12 cellular contexts compared by ENCODE assay signal in genomic region chr4:43776371-43776770, GRCh38.
DNase-seq lines count a peak whose midpoint lies in the region; ATAC-seq, FAIRE-seq and TF ChIP-seq lines count a peak whose summit lies in the region.
"Had no signal": no experiment of that assay in that cellular context is flagged by ENCODE, and none has a peak within 500 bp of the region (broad histone marks: within the 10 kb centered on the region; RNA-seq: fewer than 3 reads in every experiment).

No MANE protein-coding gene starts in this region.

- no peak overlapping the region for H3K27ac Mint-ChIP-seq in GM23338

- H3K9me2 ChIP-seq in GM23338 (ENCODE audit: insufficient read depth) (no peaks in the 10 kb centered on the region), hepatocyte (replicated peaks; ENCODE audit: insufficient read depth) (no peaks in the 10 kb centered on the region)

- H3K36me3 ChIP-seq in GM23338 (ENCODE audit: insufficient read depth) (no peaks in the 10 kb centered on the region), hepatocyte (replicated peaks; ENCODE audit: insufficient read depth, low read depth) (no peaks in the 10 kb centered on the region), BE2C (no peaks in the 10 kb centered on the region), upper lobe of left lung (no peaks in the 10 kb centered on the region)

- H3K27me3 Mint-ChIP-seq in GM23338 (ENCODE audit: insufficient read depth, low read depth, poor library complexity): no peaks in the 10 kb centered on the region

- H3K79me2 ChIP-seq in GM23338 (replicated peaks; ENCODE audit: insufficient read depth) (no peaks in the 10 kb centered on the region), hepatocyte (no peaks in the 10 kb centered on the region)

- DNase-seq in D721Med (ENCODE audit: insufficient read length, low spot score) (no peak), GM23338 (ENCODE audit: low spot score) (peak; percentile 6), RWPE1 (ENCODE audit: low spot score) (peak; percentile 13), hepatocyte (ENCODE audit: low spot score) (peak; percentile 11), mesenteric fat pad (ENCODE audit: low spot score) (no peak), BE2C (no peak), iPS-NIHi7 (ENCODE audit: extremely low spot score) (no peak), upper lobe of left lung (no peak)
- DNase-seq: activated CD4-positive, CD25-positive, alpha-beta regulatory T cell; activated naive CD4-positive, alpha-beta T cell treated with anti-CD3 and anti-CD28 coated beads, Interleukin-2, amount 50 U/mL, for 16 hours; foreskin fibroblast; NCI-H2029 treated with DMSO at 0.1 percent for 48 hours had no signal

- H3K4me2 ChIP-seq in GM23338 (no peak overlapping the region), hepatocyte (no peak overlapping the region)

- H3K27me3 ChIP-seq in GM23338 (ENCODE audit: insufficient read depth) (no peaks in the 10 kb centered on the region), hepatocyte (no peaks in the 10 kb centered on the region), BE2C (no peaks in the 10 kb centered on the region), upper lobe of left lung (no peaks in the 10 kb centered on the region)

- H4K20me1 ChIP-seq in GM23338 (replicated peaks; ENCODE audit: insufficient read depth) (no peaks in the 10 kb centered on the region), hepatocyte (ENCODE audit: insufficient read depth, poor library complexity, severe bottlenecking) (no peaks in the 10 kb centered on the region)

- H3K4me3 ChIP-seq in GM23338 (no peak overlapping the region), hepatocyte (no peak overlapping the region), BE2C (ENCODE audit: low read depth, low read length) (no peak overlapping the region), upper lobe of left lung (no peak overlapping the region)

- peaks cover 7% of the 10 kb centered on the region for H3K4me1 Mint-ChIP-seq in GM23338

- no peaks in the 10 kb centered on the region for H3F3A ChIP-seq in GM23338 (replicated peaks; ENCODE audit: low read depth)

- H3K9me3 ChIP-seq in hepatocyte (ENCODE audit: low read depth): no peaks in the 10 kb centered on the region
- H3K9me3 ChIP-seq in BE2C: no peaks in the 10 kb centered on the region
- no peaks in the 10 kb centered on the region for H3K9me3 ChIP-seq in upper lobe of left lung

- no peaks in the 10 kb centered on the region; the same call in 2 of the 3 replicates for H3K9me3 Mint-ChIP-seq in GM23338

- no peaks in the 10 kb centered on the region for H3K36me3 Mint-ChIP-seq in GM23338 (ENCODE audit: low read depth)

- WGBS in hepatocyte (ENCODE audit: low lambda C conversion rate, missing lambda C conversion rate): 36% methylated on average over 1 of the region's 1 CpG
- 64 to 67% methylated on average over 1 of the region's 1 CpG for WGBS in upper lobe of left lung, 2 donors

- POLR2A ChIA-PET in RWPE1 (lab: Yijun Ruan, JAX; ENCODE audit: low non-redundant PET): no interaction called here

- TF ChIP-seq CTCF in D721Med (IDR thresholded peaks at IDR 0.05; ENCODE audit: insufficient read depth, missing control alignments) (peak; percentile 31), GM23338 (conservative IDR thresholded peaks at IDR 0.05; ENCODE audit: low read depth in 2 of 2) (peak in 1 of 2 experiments; percentile 54; a peak in 3 of 4 replicates), RWPE1 (conservative IDR thresholded peaks at IDR 0.05; ENCODE audit: low read depth) (peak; percentile 37; the same call in 1 of the 2 replicates), hepatocyte (IDR thresholded peaks at IDR 0.05; ENCODE audit: poor library complexity) (peak; percentile 58), BE2C (IDR thresholded peaks at IDR 0.05; ENCODE audit: low read depth, low read length) (no peak), upper lobe of left lung (IDR thresholded peaks at IDR 0.05) (no peak)

- H3K4me3 Mint-ChIP-seq in GM23338: no peak overlapping the region

- no peak for TF ChIP-seq POLR2A in upper lobe of left lung (IDR thresholded peaks at IDR 0.05)

- H2AFZ ChIP-seq in GM23338 (no peak overlapping the region), hepatocyte (no peak overlapping the region)

- H3K4me1 ChIP-seq in GM23338 (ENCODE audit: insufficient read depth) (no peaks in the 10 kb centered on the region), hepatocyte (ENCODE audit: insufficient read depth) (no peaks in the 10 kb centered on the region), BE2C (no peaks in the 10 kb centered on the region), upper lobe of left lung (no peaks in the 10 kb centered on the region)

- no peak for FAIRE-seq in D721Med (lab: Jason Lieb, UNC)

- TF ChIP-seq EP300 in upper lobe of left lung (IDR thresholded peaks at IDR 0.05): no peak

- ATAC-seq in GM23338: no peak
- no peak for ATAC-seq in upper lobe of left lung (ENCODE audit: low FRiP score in 2 of 2)

- CTCF ChIA-PET in RWPE1 (lab: Yijun Ruan, JAX): interaction anchor here (0.6 to 1.8 kb wide), 5 partner anchors 144 to 705 kb away, joined by 3 to 11 read pairs (median 3); no protein-coding TSS in a partner anchor

- H3K27ac ChIP-seq in GM23338 (ENCODE audit: low read depth): no peak overlapping the region
- no peak overlapping the region for H3K27ac ChIP-seq in RWPE1
- H3K27ac ChIP-seq in hepatocyte: no peak overlapping the region
- H3K27ac ChIP-seq in upper lobe of left lung: no peak overlapping the region

TF ChIP-seq in GM23338, 12 proteins besides CTCF, POLR2A, EP300 and RAD21 (continues in another document):
- TF ChIP-seq JUNB (IDR thresholded peaks at IDR 0.05; ENCODE audit: unreplicated experiment): no peak
- no peak for TF ChIP-seq ZNF331 (CRISPR knock-in tag; IDR thresholded peaks at IDR 0.05; ENCODE audit: low read depth)
- TF ChIP-seq REST (IDR thresholded peaks at IDR 0.05; ENCODE audit: unreplicated experiment): no peak
- TF ChIP-seq STAT1 (IDR thresholded peaks at IDR 0.05; ENCODE audit: unreplicated experiment): no peak
- no peak for TF ChIP-seq ETS1 (IDR thresholded peaks at IDR 0.05)
- no peak for TF ChIP-seq EZH2 (IDR thresholded peaks at IDR 0.05; ENCODE audit: low read depth, unreplicated experiment)
- no peak for TF ChIP-seq POLR2AphosphoS5 (IDR thresholded peaks at IDR 0.05; ENCODE audit: low read depth)
- TF ChIP-seq EZH2phosphoT487 (IDR thresholded peaks at IDR 0.05; ENCODE audit: unreplicated experiment): no peak
- no peak for TF ChIP-seq NANOG (IDR thresholded peaks at IDR 0.05; ENCODE audit: borderline replicate concordance)
- no peak for TF ChIP-seq ZNF114 (CRISPR knock-in tag; IDR thresholded peaks at IDR 0.05)
- no peak for TF ChIP-seq CREB1 (CRISPR knock-in tag; IDR thresholded peaks at IDR 0.05; ENCODE audit: low read depth)

Comparison
In these comparisons a context has a peak if more than half of its experiments do, and no peak if none do; other contexts are left out.
1. DNase-seq: peak in GM23338 (single experiment), RWPE1 (single experiment) and hepatocyte (single experiment); none in D721Med (single experiment), mesenteric fat pad (single experiment), BE2C (single experiment), iPS-NIHi7 (single experiment) and upper lobe of left lung (0 of 2).
2. CTCF ChIP-seq: peak in D721Med (single experiment), RWPE1 (single experiment) and hepatocyte (single experiment); none in BE2C (single experiment) and upper lobe of left lung (0 of 6).